Comparison of ENCODE assay signal across 1 cellular context in the genomic region with DNA sequence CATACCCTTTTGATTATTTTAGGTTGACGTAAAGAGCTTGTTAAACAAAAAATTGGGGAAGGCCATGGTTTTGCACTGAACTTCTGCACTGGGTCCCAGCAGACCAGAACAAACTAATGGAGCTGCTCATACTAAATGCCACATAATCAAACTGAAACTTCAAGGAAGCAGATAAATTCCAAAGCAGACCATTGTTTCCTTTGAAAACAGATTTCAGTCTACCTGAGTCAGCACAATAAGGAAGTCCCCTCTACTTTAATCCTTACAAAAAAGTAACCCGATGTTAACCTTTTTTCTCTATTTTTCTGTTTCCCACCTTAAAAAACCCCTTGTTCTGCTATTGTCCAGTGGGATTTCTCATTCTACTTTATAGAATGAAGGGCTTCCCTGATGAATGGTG.
TF ChIP-seq lines count a peak whose summit lies in the region.

No MANE protein-coding gene starts in this region.

TF ChIP-seq in GM23338, 12 proteins besides CTCF, POLR2A, EP300 and RAD21 (continued from another document):
- no peak for TF ChIP-seq JUNB (IDR thresholded peaks at IDR 0.05; ENCODE audit: unreplicated experiment)
- TF ChIP-seq EZH2 (IDR thresholded peaks at IDR 0.05; ENCODE audit: low read depth, unreplicated experiment), result no peak
